ENCODE assay signal across 8 cellular contexts in the genomic region with DNA sequence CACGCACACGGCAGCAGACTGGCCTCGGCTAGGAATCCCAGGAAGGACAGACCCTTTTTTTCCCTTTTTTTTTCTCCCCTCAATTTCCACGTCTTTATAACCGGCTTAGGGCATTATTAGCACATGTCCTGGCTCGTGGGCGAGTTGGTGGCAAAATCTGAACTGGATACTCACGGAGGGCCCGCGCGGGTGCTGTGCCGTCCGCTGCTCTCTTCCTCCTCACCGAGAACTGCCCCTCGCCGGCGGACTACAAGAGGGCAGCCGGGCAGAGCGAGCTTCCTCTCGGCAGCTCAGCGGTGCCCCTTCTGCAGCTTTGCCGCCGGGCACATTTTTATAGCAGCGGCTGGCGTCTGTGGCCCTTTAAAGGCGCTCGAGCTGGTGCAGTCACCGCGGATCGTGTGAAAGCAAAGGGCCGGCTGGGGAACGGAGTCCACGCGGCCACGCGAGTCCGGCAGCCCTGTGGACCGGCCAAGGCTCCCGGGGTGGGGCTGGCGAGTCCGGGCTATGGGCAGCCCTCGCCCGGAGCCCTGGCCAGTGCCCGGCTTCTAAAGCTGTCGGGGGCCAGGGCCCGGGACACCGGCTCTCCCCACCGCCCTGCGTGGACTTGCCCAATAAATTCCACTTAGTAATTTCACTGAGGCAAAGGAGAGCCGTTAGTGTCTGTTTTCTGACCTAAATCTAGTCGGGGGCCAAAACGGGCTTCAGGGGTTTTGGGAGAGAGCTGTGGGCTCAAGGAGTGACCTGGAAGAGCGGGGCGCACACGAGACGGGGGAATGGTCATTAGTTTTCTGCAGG. TPM values are rescaled to one million over a fixed set of nuclear protein-coding genes. Genes with fewer than 3 reads are reported as not detected.
DNase-seq lines count a peak whose midpoint lies in the region; ATAC-seq and FAIRE-seq lines count a peak whose summit lies in the region.

No MANE protein-coding gene starts in this region.

- peak overlapping the region; percentile 68 for H3K4me3 Mint-ChIP-seq in activated naive CD4-positive, alpha-beta T cell treated with anti-CD3 and anti-CD28 coated beads for 36 hours
- H3K4me3 Mint-ChIP-seq in natural killer cell treated with Interleukin-12 subunit alpha and Interleukin-12 subunit beta and Interleukin-15 and Interleukin-18, amount 100 ng/mL, for 72 hours, result peak overlapping the region; percentile 84

- H3K27ac Mint-ChIP-seq in activated naive CD4-positive, alpha-beta T cell treated with anti-CD3 and anti-CD28 coated beads for 36 hours, result no peak overlapping the region
- no peak overlapping the region for H3K27ac Mint-ChIP-seq in natural killer cell treated with Interleukin-12 subunit alpha and Interleukin-12 subunit beta and Interleukin-15 and Interleukin-18, amount 100 ng/mL, for 72 hours

- ATAC-seq in GM19023 (IDR thresholded peaks at IDR 0.05; ENCODE audit: unreplicated experiment) (peak; percentile 60), HG03521 (IDR thresholded peaks at IDR 0.05; ENCODE audit: unreplicated experiment) (peak; percentile 54)
- peak; percentile 68 to 70 for ATAC-seq in natural killer cell treated with Interleukin-12 subunit alpha and Interleukin-12 subunit beta and Interleukin-15 and Interleukin-18, amount 100 ng/mL, for 72 hours

- DNase-seq in C1 segment of cervical spinal cord (lab: John Stamatoyannopoulos, UW) (peak in 12 of 14 donors; percentile 3 to 53 (median 30)), NCI-H82 treated with DMSO at 0.1 percent for 48 hours (lab: John Stamatoyannopoulos, UW; ENCODE audit: unreplicated experiment) (peak; percentile 87), foreskin melanocyte (peak; percentile 76), urothelium cell line (ENCODE audit: low spot score) (peak; percentile 70)
- peak; percentile 8 for DNase-seq in activated naive CD4-positive, alpha-beta T cell treated with anti-CD3 and anti-CD28 coated beads for 36 hours
- no peak for DNase-seq in natural killer cell treated with Interleukin-12 subunit alpha and Interleukin-12 subunit beta and Interleukin-15 and Interleukin-18, amount 100 ng/mL, for 72 hours (ENCODE audit: low spot score)

- no peaks in the 10 kb centered on the region for H3K36me3 Mint-ChIP-seq in activated naive CD4-positive, alpha-beta T cell treated with anti-CD3 and anti-CD28 coated beads for 36 hours (ENCODE audit: low read depth)
- no peaks in the 10 kb centered on the region for H3K36me3 Mint-ChIP-seq in natural killer cell treated with Interleukin-12 subunit alpha and Interleukin-12 subunit beta and Interleukin-15 and Interleukin-18, amount 100 ng/mL, for 72 hours

- no peak for FAIRE-seq in urothelium cell line (lab: Jason Lieb, UNC)

- H3K27me3 Mint-ChIP-seq in activated naive CD4-positive, alpha-beta T cell treated with anti-CD3 and anti-CD28 coated beads for 36 hours (ENCODE audit: low read depth), result peaks cover 50% of the 10 kb centered on the region
- H3K27me3 Mint-ChIP-seq in natural killer cell treated with Interleukin-12 subunit alpha and Interleukin-12 subunit beta and Interleukin-15 and Interleukin-18, amount 100 ng/mL, for 72 hours, result peaks cover 26 to 42% of the 10 kb centered on the region in 2 donors

- H3K9me3 Mint-ChIP-seq in activated naive CD4-positive, alpha-beta T cell treated with anti-CD3 and anti-CD28 coated beads for 36 hours, result no peaks in the 10 kb centered on the region
- H3K9me3 Mint-ChIP-seq in natural killer cell treated with Interleukin-12 subunit alpha and Interleukin-12 subunit beta and Interleukin-15 and Interleukin-18, amount 100 ng/mL, for 72 hours, result no peaks in the 10 kb centered on the region

- CTCF ChIA-PET in activated naive CD4-positive, alpha-beta T cell treated with anti-CD3 and anti-CD28 coated beads for 36 hours (lab: Charles Lee), result no interaction called here

- H3K4me1 Mint-ChIP-seq in activated naive CD4-positive, alpha-beta T cell treated with anti-CD3 and anti-CD28 coated beads for 36 hours (ENCODE audit: low read depth), result peaks cover 20% of the 10 kb centered on the region
- peaks cover 5 to 15% of the 10 kb centered on the region in 2 donors for H3K4me1 Mint-ChIP-seq in natural killer cell treated with Interleukin-12 subunit alpha and Interleukin-12 subunit beta and Interleukin-15 and Interleukin-18, amount 100 ng/mL, for 72 hours (ENCODE audit: low read depth in 2 of 2)

- intact Hi-C loops in activated naive CD4-positive, alpha-beta T cell treated with anti-CD3 and anti-CD28 coated beads for 36 hours (cut with micrococcal nuclease), result loop anchor here (2.0 to 5.0 kb wide), 2 partner anchors 42 to 315 kb away; no protein-coding TSS in a partner anchor

RNA-seq across cellular contexts. Expression of gene CITED1, which starts 1.3 kb away (rescaled TPM):
- total RNA-seq in activated naive CD4-positive, alpha-beta T cell treated with anti-CD3 and anti-CD28 coated beads for 36 hours, result not detected
- total RNA-seq in natural killer cell treated with Interleukin-12 subunit alpha and Interleukin-12 subunit beta and Interleukin-15 and Interleukin-18, amount 100 ng/mL, for 72 hours, result under 1 TPM in 1 of 2 donors, not detected in 1; 0.38 TPM

RNA-seq across cellular contexts. Expression of gene RPS4X, which starts 30.0 kb away (rescaled TPM):
- total RNA-seq in activated naive CD4-positive, alpha-beta T cell treated with anti-CD3 and anti-CD28 coated beads for 36 hours, result 1,000 to 10,000 TPM; 1,429 to 1,503 TPM
- total RNA-seq in natural killer cell treated with Interleukin-12 subunit alpha and Interleukin-12 subunit beta and Interleukin-15 and Interleukin-18, amount 100 ng/mL, for 72 hours, result 100 to 1,000 TPM; 525 to 918 TPM
